In the genomic region with DNA sequence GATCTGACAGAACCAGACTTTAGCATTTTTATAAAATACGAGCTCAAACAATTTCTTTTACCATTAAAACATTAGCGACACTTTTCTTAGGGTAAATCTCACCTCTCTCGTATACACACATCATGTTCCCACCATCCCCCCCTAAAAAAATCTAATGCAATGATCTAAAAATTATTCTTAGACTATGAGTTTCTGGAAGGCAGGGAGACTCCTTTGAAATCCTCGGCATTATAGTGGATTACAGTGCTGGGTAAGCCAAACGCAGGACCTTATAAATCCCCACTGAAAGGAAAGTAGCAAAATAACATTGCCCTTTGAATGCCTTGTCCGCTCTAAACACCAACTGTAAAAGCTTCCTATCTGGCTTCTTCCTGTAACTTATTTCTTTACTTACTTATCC, we compare ENCODE assay signal across 24 cellular contexts. TPM values are rescaled to one million over a fixed set of nuclear protein-coding genes. Genes with fewer than 3 reads are reported as not detected.
A peak's percentile ranks its signal among the peaks of the same experiment; 100 is the strongest.
DNase-seq lines count a peak whose midpoint lies in the region; ATAC-seq, FAIRE-seq and TF ChIP-seq lines count a peak whose summit lies in the region.
"Had no signal": no experiment of that assay in that cellular context is flagged by ENCODE, and none has a peak within 500 bp of the region (broad histone marks: within the 10 kb centered on the region; RNA-seq: fewer than 3 reads in every experiment).

No MANE protein-coding gene starts in this region.

- H2AFZ ChIP-seq in astrocyte (ENCODE audit: low read depth, low read length), result no peak overlapping the region
- H2AFZ ChIP-seq: GM23248 had no signal

- H3K79me2 ChIP-seq in astrocyte (ENCODE audit: insufficient read depth, low read length), result peaks cover 6% of the 10 kb centered on the region

- H3K27me3 Mint-ChIP-seq in astrocyte (ENCODE audit: low read depth, unreplicated experiment) (no peaks in the 10 kb centered on the region), mesothelial cell of epicardium (ENCODE audit: low read depth) (no peaks in the 10 kb centered on the region)
- H3K27me3 Mint-ChIP-seq: B cell; CD4-positive, CD25-positive, alpha-beta regulatory T cell had no signal

- peaks cover 7% of the 10 kb centered on the region for H3K4me1 ChIP-seq in astrocyte (ENCODE audit: insufficient read depth, low read length)
- peaks cover 30% of the 10 kb centered on the region for H3K4me1 ChIP-seq in psoas muscle
- H3K4me1 ChIP-seq: BLaER1 had no signal

- no peak overlapping the region for H3K27ac Mint-ChIP-seq in astrocyte (ENCODE audit: unreplicated experiment)
- H3K27ac Mint-ChIP-seq in mesothelial cell of epicardium, result peak overlapping the region; percentile 44
- H3K27ac Mint-ChIP-seq: B cell; CD4-positive, CD25-positive, alpha-beta regulatory T cell; CD8-positive, alpha-beta T cell had no signal

- H3K9me3 Mint-ChIP-seq in astrocyte (ENCODE audit: unreplicated experiment) (peaks cover 1% of the 10 kb centered on the region), mesothelial cell of epicardium (no peaks in the 10 kb centered on the region)
- H3K9me3 Mint-ChIP-seq: CD4-positive, CD25-positive, alpha-beta regulatory T cell; CD8-positive, alpha-beta T cell had no signal

- TF ChIP-seq CTCF in astrocyte (IDR thresholded peaks at IDR 0.05; ENCODE audit: insufficient read depth, low read depth, low read length) (no peak), mesothelial cell of epicardium (IDR thresholded peaks at IDR 0.05; ENCODE audit: unreplicated experiment) (no peak), psoas muscle (IDR thresholded peaks at IDR 0.05) (no peak)

- in situ Hi-C loops in KBM-7 (cut with MboI; ENCODE audit: low pct_unique_long_range_greater_than_20kb, low sequenced_read_pairs), result loop anchor here (25.0 kb wide), 1 partner anchor 467 kb away; no protein-coding TSS in a partner anchor

- H4K20me1 ChIP-seq in astrocyte (ENCODE audit: insufficient read depth, low read length), result no peaks in the 10 kb centered on the region
- H4K20me1 ChIP-seq: BLaER1 had no signal

- intact Hi-C loops in psoas muscle (cut with DNase I), result no loop called here

- H3K36me3 ChIP-seq in astrocyte (ENCODE audit: insufficient read depth, low read length) (peaks cover 4% of the 10 kb centered on the region), psoas muscle (ENCODE audit: insufficient read depth in 1 of 2, low read depth in 1 of 2) (peaks cover 0 to 19% of the 10 kb centered on the region in 2 donors)

- H3K9me3 ChIP-seq in astrocyte (ENCODE audit: insufficient read depth, low read depth, low read length), result no peaks in the 10 kb centered on the region
- no peaks in the 10 kb centered on the region for H3K9me3 ChIP-seq in psoas muscle
- H3K9me3 ChIP-seq: BLaER1 had no signal

- H3K27ac ChIP-seq in astrocyte (ENCODE audit: low read depth, low read length) (no peak overlapping the region), psoas muscle (peak overlapping the region; percentile 12), substantia nigra (ENCODE audit: low read depth, low read length, poor library complexity, severe bottlenecking) (no peak overlapping the region)
- H3K27ac ChIP-seq: 22Rv1, BLaER1, C4-2B, GM23248 had no signal

- no peak overlapping the region for H3K9ac ChIP-seq in astrocyte (ENCODE audit: low read length)
- H3K9ac ChIP-seq: BLaER1, GM23248 had no signal

- H3K36me3 Mint-ChIP-seq in astrocyte (ENCODE audit: low read depth, unreplicated experiment) (no peaks in the 10 kb centered on the region), mesothelial cell of epicardium (peaks cover 13% of the 10 kb centered on the region)

- H3K27me3 ChIP-seq in astrocyte (ENCODE audit: insufficient read depth, low read length) (no peaks in the 10 kb centered on the region), psoas muscle (ENCODE audit: insufficient read depth in 3 of 3, low read length in 2 of 3) (no peaks in the 10 kb centered on the region)
- H3K27me3 ChIP-seq: BLaER1 had no signal

- H3K4me3 Mint-ChIP-seq in astrocyte (ENCODE audit: unreplicated experiment), result peak overlapping the region; percentile 5
- no peak overlapping the region for H3K4me3 Mint-ChIP-seq in mesothelial cell of epicardium
- H3K4me3 Mint-ChIP-seq: B cell; CD4-positive, CD25-positive, alpha-beta regulatory T cell; CD8-positive, alpha-beta T cell had no signal

- peaks cover 13% of the 10 kb centered on the region for H3K4me1 Mint-ChIP-seq in astrocyte (ENCODE audit: low read depth, unreplicated experiment)
- peaks cover 24% of the 10 kb centered on the region for H3K4me1 Mint-ChIP-seq in mesothelial cell of epicardium
- H3K4me1 Mint-ChIP-seq: B cell had no signal

- WGBS in psoas muscle, 3 donors, result 60 to 88% (median 72%) methylated on average over 6 of the region's 6 CpGs

- ATAC-seq in psoas muscle (peak; percentile 35 to 66 (median 52)), GM18858 (IDR thresholded peaks at IDR 0.05; ENCODE audit: unreplicated experiment) (no peak)
- ATAC-seq: CD8-positive, alpha-beta T cell had no signal

- H3K4me3 ChIP-seq in astrocyte (ENCODE audit: insufficient read depth, low read depth, low read length) (no peak overlapping the region), psoas muscle (no peak overlapping the region)
- H3K4me3 ChIP-seq: BLaER1, GM23248 had no signal

- DNase-seq in D341Med (ENCODE audit: low spot score) (peak; percentile 22), astrocyte (ENCODE audit: low read depth) (no peak), mesothelial cell of epicardium (ENCODE audit: low spot score in 2 of 2, unreplicated experiment in 2 of 2) (no peak), psoas muscle (no peak), hippocampal formation (lab: John Stamatoyannopoulos, UW) (no peak), KBM-7 (no peak), substantia nigra (lab: John Stamatoyannopoulos, UW) (no peak)
- DNase-seq: CD4-positive, CD25-positive, alpha-beta regulatory T cell; CD8-positive, alpha-beta T cell; DMS53; DMS79 treated with DMSO at 0.1 percent for 48 hours; GF-D8; GM23248; H7; HCEC 1CT had no signal

- H3K4me2 ChIP-seq in astrocyte (ENCODE audit: low read length), result no peak overlapping the region
- H3K4me2 ChIP-seq: BLaER1 had no signal

- FAIRE-seq in astrocyte (lab: Jason Lieb, UNC), result no peak
- FAIRE-seq: A204.1, GM12892, GM19239, H1 had no signal

RNA-seq across cellular contexts. Expression of gene NUFIP1, which starts 35.1 kb away (rescaled TPM):
- total RNA-seq in astrocyte, result 7.0 and 7.6 TPM in 2 replicates
- 9.5 to 10.6 TPM (median 9.9 TPM) in 3 replicates for total RNA-seq in mesothelial cell of epicardium
- total RNA-seq in psoas muscle, result 1 to 10 TPM; 4.7 to 7.5 (median 6.2) TPM
- 1 to 10 TPM; 3.4 to 6.6 (median 5.1) TPM for polyA plus RNA-seq in psoas muscle

RNA-seq across cellular contexts. Expression of gene GPALPP1, which starts 35.1 kb away (rescaled TPM):
- total RNA-seq in astrocyte, result 18.5 and 22.2 TPM in 2 replicates
- 33.6 to 35.0 TPM (median 33.7 TPM) in 3 replicates for total RNA-seq in mesothelial cell of epicardium
- 10 to 100 TPM; 12.0 to 16.2 (median 13.1) TPM for total RNA-seq in psoas muscle
- 1 to 10 TPM; 5.4 to 8.4 (median 5.5) TPM for polyA plus RNA-seq in psoas muscle
